ENCODE assay signal across 22 cellular contexts in genomic region chr20:25323486-25324246, GRCh38.
DNase-seq lines count a peak whose midpoint lies in the region; ATAC-seq, FAIRE-seq and TF ChIP-seq lines count a peak whose summit lies in the region.
"Had no signal": no experiment of that assay in that cellular context is flagged by ENCODE, and none has a peak within 500 bp of the region (broad histone marks: within the 10 kb centered on the region; RNA-seq: fewer than 3 reads in every experiment).

No MANE protein-coding gene starts in this region.

- no peak overlapping the region for H3K27ac Mint-ChIP-seq in activated CD8-positive, alpha-beta T cell treated with anti-CD3 and anti-CD28 coated beads, Interleukin-2, amount 10 ng/mL, durations not matched to agents 7 days and 5 days
- H3K27ac Mint-ChIP-seq in activated CD8-positive, alpha-beta T cell treated with anti-CD3 and anti-CD28 coated beads for 36 hours = no peak overlapping the region
- H3K27ac Mint-ChIP-seq in WTC11 = peak overlapping the region; percentile 47
- peak overlapping the region; percentile 16 for H3K27ac Mint-ChIP-seq in stimulated activated naive B cell treated with anti-CD40 and anti-IgM and Interleukin-4, amounts not matched to agents 10 μg/mL and 1 μg/mL and 100 μg/mL, for 72 hours
- H3K27ac Mint-ChIP-seq: activated naive CD4-positive, alpha-beta T cell treated with anti-CD3 and anti-CD28 coated beads, Interleukin-2, amount 10 ng/mL, durations not matched to agents 7 days and 5 days; IgD-negative memory B cell; stimulated activated naive CD8-positive, alpha-beta T cell treated with anti-CD3 and anti-CD28 coated beads, Interleukin-15, Interleukin-2, amounts not matched to agents 100 ng/mL and 50 ng/mL, for 24 hours had no signal

- no peak for TF ChIP-seq EP300 in suprapubic skin (IDR thresholded peaks at IDR 0.05)

- H3K27ac ChIP-seq in kidney (ENCODE audit: low read depth in 2 of 2, low read length in 2 of 2) (no peak overlapping the region), suprapubic skin (no peak overlapping the region)
- H3K27ac ChIP-seq: cardiac muscle cell had no signal

- peaks cover 5 to 8% of the 10 kb centered on the region in 2 donors for H3K36me3 ChIP-seq in kidney (ENCODE audit: control insufficient read depth in 1 of 2, insufficient read depth in 2 of 2, low read length in 2 of 2)
- peaks cover 29% of the 10 kb centered on the region for H3K36me3 ChIP-seq in suprapubic skin
- H3K36me3 ChIP-seq: transverse colon had no signal

- TF ChIP-seq CTCF in activated CD8-positive, alpha-beta T cell treated with anti-CD3 and anti-CD28 coated beads for 36 hours (IDR thresholded peaks at IDR 0.05) = no peak
- no peak for TF ChIP-seq CTCF in WTC11 (IDR thresholded peaks at IDR 0.05)
- no peak for TF ChIP-seq CTCF in kidney (IDR thresholded peaks at IDR 0.05; ENCODE audit: borderline replicate concordance, extremely low read depth, insufficient read depth)
- TF ChIP-seq CTCF in suprapubic skin (IDR thresholded peaks at IDR 0.05) = no peak

- CTCF ChIA-PET in activated CD8-positive, alpha-beta T cell treated with anti-CD3 and anti-CD28 coated beads, Interleukin-2, amount 10 ng/mL, durations not matched to agents 7 days and 5 days (lab: Charles Lee) = no interaction called here
- CTCF ChIA-PET in activated CD8-positive, alpha-beta T cell treated with anti-CD3 and anti-CD28 coated beads for 36 hours (lab: Charles Lee) = no interaction called here
- CTCF ChIA-PET in WTC11 (lab: Charles Lee) = interaction anchor here (1.3 to 2.3 kb wide), 2 partner anchors 9 to 76 kb away, joined by 5 to 8 read pairs; no protein-coding TSS in a partner anchor

- H3K4me1 ChIP-seq in kidney (ENCODE audit: control insufficient read depth in 1 of 2, insufficient read depth in 1 of 2, low read depth in 1 of 2, low read length in 2 of 2) (peaks cover 7 to 15% of the 10 kb centered on the region in 2 donors), suprapubic skin (peaks cover 2% of the 10 kb centered on the region)

- no peaks in the 10 kb centered on the region for H3K9me3 Mint-ChIP-seq in activated CD8-positive, alpha-beta T cell treated with anti-CD3 and anti-CD28 coated beads, Interleukin-2, amount 10 ng/mL, durations not matched to agents 7 days and 5 days (ENCODE audit: insufficient read depth)
- no peaks in the 10 kb centered on the region for H3K9me3 Mint-ChIP-seq in activated CD8-positive, alpha-beta T cell treated with anti-CD3 and anti-CD28 coated beads for 36 hours
- H3K9me3 Mint-ChIP-seq in WTC11 = no peaks in the 10 kb centered on the region
- no peaks in the 10 kb centered on the region for H3K9me3 Mint-ChIP-seq in stimulated activated naive B cell treated with anti-CD40 and anti-IgM and Interleukin-4, amounts not matched to agents 10 μg/mL and 1 μg/mL and 100 μg/mL, for 72 hours
- H3K9me3 Mint-ChIP-seq: activated naive CD4-positive, alpha-beta T cell treated with anti-CD3 and anti-CD28 coated beads, Interleukin-2, amount 10 ng/mL, durations not matched to agents 7 days and 5 days; IgD-negative memory B cell; stimulated activated naive CD8-positive, alpha-beta T cell treated with anti-CD3 and anti-CD28 coated beads, Interleukin-15, Interleukin-2, amounts not matched to agents 100 ng/mL and 50 ng/mL, for 24 hours had no signal

- POLR2A ChIA-PET in activated CD8-positive, alpha-beta T cell treated with anti-CD3 and anti-CD28 coated beads, Interleukin-2, amount 10 ng/mL, durations not matched to agents 7 days and 5 days (lab: Charles Lee) = no interaction called here
- POLR2A ChIA-PET in activated CD8-positive, alpha-beta T cell treated with anti-CD3 and anti-CD28 coated beads for 36 hours (lab: Charles Lee) = no interaction called here
- POLR2A ChIA-PET in WTC11 (lab: Charles Lee) = no interaction called here

- FAIRE-seq in kidney (lab: Jason Lieb, UNC) = no peak

- intact Hi-C loops in activated CD8-positive, alpha-beta T cell treated with anti-CD3 and anti-CD28 coated beads for 36 hours (cut with micrococcal nuclease) = no loop called here
- intact Hi-C loops in kidney (cut with DNase I) = no loop called here

- H3K36me3 Mint-ChIP-seq in activated CD8-positive, alpha-beta T cell treated with anti-CD3 and anti-CD28 coated beads, Interleukin-2, amount 10 ng/mL, durations not matched to agents 7 days and 5 days (ENCODE audit: low read depth) = peaks cover 9% of the 10 kb centered on the region
- H3K36me3 Mint-ChIP-seq in activated CD8-positive, alpha-beta T cell treated with anti-CD3 and anti-CD28 coated beads for 36 hours (ENCODE audit: low read depth) = peaks cover 7% of the 10 kb centered on the region
- H3K36me3 Mint-ChIP-seq in WTC11 = peaks cover 24% of the 10 kb centered on the region
- H3K36me3 Mint-ChIP-seq in stimulated activated naive B cell treated with anti-CD40 and anti-IgM and Interleukin-4, amounts not matched to agents 10 μg/mL and 1 μg/mL and 100 μg/mL, for 72 hours = peaks cover 30 to 31% of the 10 kb centered on the region in 2 donors

- H3K27me3 ChIP-seq in suprapubic skin = no peaks in the 10 kb centered on the region
- H3K27me3 ChIP-seq: cardiac muscle cell, spleen, transverse colon had no signal

- H3K4me3 ChIP-seq in kidney (ENCODE audit: low read length in 2 of 2) (no peak overlapping the region), suprapubic skin (no peak overlapping the region)
- H3K4me3 ChIP-seq: cardiac muscle cell, spleen, transverse colon had no signal

- H3K9ac ChIP-seq in kidney (ENCODE audit: low read length in 2 of 2) = no peak overlapping the region

- WGBS in suprapubic skin = 88% methylated on average over 12 of the region's 12 CpGs

- no peaks in the 10 kb centered on the region for H3K27me3 Mint-ChIP-seq in activated CD8-positive, alpha-beta T cell treated with anti-CD3 and anti-CD28 coated beads, Interleukin-2, amount 10 ng/mL, durations not matched to agents 7 days and 5 days (ENCODE audit: low read depth)
- no peaks in the 10 kb centered on the region for H3K27me3 Mint-ChIP-seq in activated CD8-positive, alpha-beta T cell treated with anti-CD3 and anti-CD28 coated beads for 36 hours
- no peaks in the 10 kb centered on the region for H3K27me3 Mint-ChIP-seq in WTC11 (ENCODE audit: low read depth)
- no peaks in the 10 kb centered on the region for H3K27me3 Mint-ChIP-seq in stimulated activated naive B cell treated with anti-CD40 and anti-IgM and Interleukin-4, amounts not matched to agents 10 μg/mL and 1 μg/mL and 100 μg/mL, for 72 hours
- H3K27me3 Mint-ChIP-seq: activated naive CD4-positive, alpha-beta T cell treated with anti-CD3 and anti-CD28 coated beads, Interleukin-2, amount 10 ng/mL, durations not matched to agents 7 days and 5 days; IgD-negative memory B cell; stimulated activated naive CD8-positive, alpha-beta T cell treated with anti-CD3 and anti-CD28 coated beads, Interleukin-15, Interleukin-2, amounts not matched to agents 100 ng/mL and 50 ng/mL, for 24 hours had no signal

- H3K4me3 Mint-ChIP-seq in activated CD8-positive, alpha-beta T cell treated with anti-CD3 and anti-CD28 coated beads, Interleukin-2, amount 10 ng/mL, durations not matched to agents 7 days and 5 days = no peak overlapping the region
- H3K4me3 Mint-ChIP-seq in activated CD8-positive, alpha-beta T cell treated with anti-CD3 and anti-CD28 coated beads for 36 hours = no peak overlapping the region
- H3K4me3 Mint-ChIP-seq in WTC11 = no peak overlapping the region
- peak overlapping the region in 1 of 2 donors; percentile 46 for H3K4me3 Mint-ChIP-seq in stimulated activated naive B cell treated with anti-CD40 and anti-IgM and Interleukin-4, amounts not matched to agents 10 μg/mL and 1 μg/mL and 100 μg/mL, for 72 hours
- H3K4me3 Mint-ChIP-seq: activated naive CD4-positive, alpha-beta T cell treated with anti-CD3 and anti-CD28 coated beads, Interleukin-2, amount 10 ng/mL, durations not matched to agents 7 days and 5 days; stimulated activated naive CD8-positive, alpha-beta T cell treated with anti-CD3 and anti-CD28 coated beads, Interleukin-15, Interleukin-2, amounts not matched to agents 100 ng/mL and 50 ng/mL, for 24 hours had no signal

- TF ChIP-seq POLR2A in suprapubic skin (IDR thresholded peaks at IDR 0.05) = no peak

- peaks cover 21% of the 10 kb centered on the region for H3K4me1 Mint-ChIP-seq in activated CD8-positive, alpha-beta T cell treated with anti-CD3 and anti-CD28 coated beads, Interleukin-2, amount 10 ng/mL, durations not matched to agents 7 days and 5 days (ENCODE audit: low read depth)
- peaks cover 19% of the 10 kb centered on the region for H3K4me1 Mint-ChIP-seq in activated CD8-positive, alpha-beta T cell treated with anti-CD3 and anti-CD28 coated beads for 36 hours (ENCODE audit: low read depth)
- peaks cover 41% of the 10 kb centered on the region for H3K4me1 Mint-ChIP-seq in WTC11
- peaks cover 33 to 46% of the 10 kb centered on the region in 2 donors for H3K4me1 Mint-ChIP-seq in stimulated activated naive B cell treated with anti-CD40 and anti-IgM and Interleukin-4, amounts not matched to agents 10 μg/mL and 1 μg/mL and 100 μg/mL, for 72 hours

- H3K9me3 ChIP-seq in kidney (ENCODE audit: control insufficient read depth in 1 of 2, low read length in 2 of 2) (no peaks in the 10 kb centered on the region), suprapubic skin (no peaks in the 10 kb centered on the region)
- H3K9me3 ChIP-seq: spleen, transverse colon had no signal

- no peak for ATAC-seq in activated CD8-positive, alpha-beta T cell treated with anti-CD3 and anti-CD28 coated beads, Interleukin-2, amount 10 ng/mL, durations not matched to agents 7 days and 5 days
- no peak for ATAC-seq in activated CD8-positive, alpha-beta T cell treated with anti-CD3 and anti-CD28 coated beads for 36 hours
- peak; percentile 10; the same call in 1 of the 2 replicates for ATAC-seq in WTC11
- no peak for ATAC-seq in stimulated activated naive B cell treated with anti-CD40 and anti-IgM and Interleukin-4, amounts not matched to agents 10 μg/mL and 1 μg/mL and 100 μg/mL, for 72 hours (replicated peaks)
- ATAC-seq: activated CD4-positive, CD25-positive, alpha-beta regulatory T cell treated with anti-CD3 and anti-CD28 coated beads, Interleukin-2, amount 50 U/mL, for 24 hours had no signal

- DNase-seq in activated CD8-positive, alpha-beta T cell treated with anti-CD3 and anti-CD28 coated beads, Interleukin-2, amount 10 ng/mL, durations not matched to agents 7 days and 5 days = peak; percentile 15
- no peak for DNase-seq in activated CD8-positive, alpha-beta T cell treated with anti-CD3 and anti-CD28 coated beads for 36 hours
- DNase-seq in WTC11 (ENCODE audit: low spot score) (no peak), kidney (peak; percentile 27), suprapubic skin (ENCODE audit: low spot score in 2 of 2) (no peak), iPS-NIHi11 (ENCODE audit: low spot score) (no peak), dedifferentiated amniotic fluid mesenchymal stem cell (ENCODE audit: extremely low spot score) (no peak)
- DNase-seq in stimulated activated naive B cell treated with anti-CD40 and anti-IgM and Interleukin-4, amounts not matched to agents 10 μg/mL and 1 μg/mL and 100 μg/mL, for 72 hours = no peak
- DNase-seq: activated naive CD4-positive, alpha-beta T cell treated with anti-CD3 and anti-CD28 coated beads, Interleukin-2, amount 10 ng/mL, durations not matched to agents 7 days and 5 days; erythroblast; foreskin fibroblast; NCI-H1105 treated with DMSO at 0.1 percent for 48 hours; NCI-H2107; NCI-H524; spleen; stimulated activated CD4-positive, alpha-beta T cell treated with anti-CD3 and anti-CD28 coated beads, Interleukin-4, amount 100 ng/mL, for 1 hour; T1000 had no signal

TF ChIP-seq in WTC11, 78 proteins besides CTCF, POLR2A, EP300 and RAD21 (continues in another document):
- no peak for TF ChIP-seq ZNF138 (CRISPR knock-in tag; conservative IDR thresholded peaks at IDR 0.05)

Comparison
In these comparisons a context has a peak if more than half of its experiments do, and no peak if none do; other contexts are left out.
1. DNase-seq: peak in activated CD8-positive, alpha-beta T cell treated with anti-CD3 and anti-CD28 coated beads, Interleukin-2, amount 10 ng/mL, durations not matched to agents 7 days and 5 days (single experiment) and kidney (single experiment); none in activated CD8-positive, alpha-beta T cell treated with anti-CD3 and anti-CD28 coated beads for 36 hours (single experiment), WTC11 (single experiment), stimulated activated naive B cell treated with anti-CD40 and anti-IgM and Interleukin-4, amounts not matched to agents 10 μg/mL and 1 μg/mL and 100 μg/mL, for 72 hours (single experiment), suprapubic skin (0 of 2), iPS-NIHi11 (single experiment) and dedifferentiated amniotic fluid mesenchymal stem cell (single experiment).
2. H3K27ac Mint-ChIP-seq: peak in WTC11 (single experiment) and stimulated activated naive B cell treated with anti-CD40 and anti-IgM and Interleukin-4, amounts not matched to agents 10 μg/mL and 1 μg/mL and 100 μg/mL, for 72 hours (single experiment); none in activated CD8-positive, alpha-beta T cell treated with anti-CD3 and anti-CD28 coated beads, Interleukin-2, amount 10 ng/mL, durations not matched to agents 7 days and 5 days (single experiment) and activated CD8-positive, alpha-beta T cell treated with anti-CD3 and anti-CD28 coated beads for 36 hours (single experiment).